Comparison of ENCODE assay signal across 1 cellular context in the genomic region with DNA sequence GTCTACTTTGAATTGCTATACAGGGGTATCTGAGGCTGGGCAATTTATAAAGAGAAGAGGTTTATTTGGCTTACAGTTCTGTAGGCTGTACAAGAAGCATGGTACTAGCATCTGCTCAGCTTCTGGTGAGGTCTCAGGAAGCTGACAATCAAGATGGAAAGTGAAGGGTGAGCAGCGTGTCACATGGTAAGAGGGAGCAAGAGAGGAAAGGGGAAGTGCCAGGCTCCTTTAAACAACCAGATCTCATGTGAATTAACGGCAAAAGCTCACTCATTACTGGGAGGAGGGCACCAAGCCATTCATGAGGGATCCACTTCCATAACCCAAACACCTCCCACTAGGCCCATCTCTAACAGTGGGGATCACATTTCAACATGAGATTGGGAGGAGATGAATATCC.
TF ChIP-seq lines count a peak whose summit lies in the region.

No MANE protein-coding gene starts in this region.

TF ChIP-seq in GM23338, 12 proteins besides CTCF, POLR2A, EP300 and RAD21 (continued from another document):
- TF ChIP-seq, protein P1, sequence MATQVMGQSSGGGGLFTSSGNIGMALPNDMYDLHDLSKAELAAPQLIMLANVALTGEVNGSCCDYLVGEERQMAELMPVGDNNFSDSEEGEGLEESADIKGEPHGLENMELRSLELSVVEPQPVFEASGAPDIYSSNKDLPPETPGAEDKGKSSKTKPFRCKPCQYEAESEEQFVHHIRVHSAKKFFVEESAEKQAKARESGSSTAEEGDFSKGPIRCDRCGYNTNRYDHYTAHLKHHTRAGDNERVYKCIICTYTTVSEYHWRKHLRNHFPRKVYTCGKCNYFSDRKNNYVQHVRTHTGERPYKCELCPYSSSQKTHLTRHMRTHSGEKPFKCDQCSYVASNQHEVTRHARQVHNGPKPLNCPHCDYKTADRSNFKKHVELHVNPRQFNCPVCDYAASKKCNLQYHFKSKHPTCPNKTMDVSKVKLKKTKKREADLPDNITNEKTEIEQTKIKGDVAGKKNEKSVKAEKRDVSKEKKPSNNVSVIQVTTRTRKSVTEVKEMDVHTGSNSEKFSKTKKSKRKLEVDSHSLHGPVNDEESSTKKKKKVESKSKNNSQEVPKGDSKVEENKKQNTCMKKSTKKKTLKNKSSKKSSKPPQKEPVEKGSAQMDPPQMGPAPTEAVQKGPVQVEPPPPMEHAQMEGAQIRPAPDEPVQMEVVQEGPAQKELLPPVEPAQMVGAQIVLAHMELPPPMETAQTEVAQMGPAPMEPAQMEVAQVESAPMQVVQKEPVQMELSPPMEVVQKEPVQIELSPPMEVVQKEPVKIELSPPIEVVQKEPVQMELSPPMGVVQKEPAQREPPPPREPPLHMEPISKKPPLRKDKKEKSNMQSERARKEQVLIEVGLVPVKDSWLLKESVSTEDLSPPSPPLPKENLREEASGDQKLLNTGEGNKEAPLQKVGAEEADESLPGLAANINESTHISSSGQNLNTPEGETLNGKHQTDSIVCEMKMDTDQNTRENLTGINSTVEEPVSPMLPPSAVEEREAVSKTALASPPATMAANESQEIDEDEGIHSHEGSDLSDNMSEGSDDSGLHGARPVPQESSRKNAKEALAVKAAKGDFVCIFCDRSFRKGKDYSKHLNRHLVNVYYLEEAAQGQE (IDR thresholded peaks at IDR 0.05; ENCODE audit: unreplicated experiment), result no peak
